8 cellular contexts compared by ENCODE assay signal in genomic region chr12:132909030-132909368, GRCh38. TPM values are rescaled to one million over a fixed set of nuclear protein-coding genes. Genes with fewer than 3 reads are reported as not detected.
A peak's percentile ranks its signal among the peaks of the same experiment; 100 is the strongest.
DNase-seq lines count a peak whose midpoint lies in the region; ATAC-seq lines count a peak whose summit lies in the region.

No MANE protein-coding gene starts in this region.

- intact Hi-C loops in activated CD4-positive, alpha-beta memory T cell treated with anti-CD3 and anti-CD28 coated beads for 36 hours (cut with micrococcal nuclease), result loop anchor here (2.0 kb wide), 2 partner anchors 80 to 148 kb away; partner anchors contain the start of genes ANKLE2 and GOLGA3
- intact Hi-C loops in left ventricle myocardium superior (cut with micrococcal nuclease), result no loop called here

- peaks cover 0 to 2% (median 0%) of the 10 kb centered on the region in 3 donors for H3K27me3 ChIP-seq in skeletal muscle tissue (ENCODE audit: control insufficient read depth in 3 of 3, insufficient read depth in 3 of 3, low read length in 3 of 3)

- no peak for DNase-seq in activated CD4-positive, alpha-beta memory T cell treated with anti-CD3 and anti-CD28 coated beads for 36 hours
- no peak for DNase-seq in left ventricle myocardium superior
- no peak for DNase-seq in COLO668 (lab: John Stamatoyannopoulos, UW; ENCODE audit: unreplicated experiment)
- no peak for DNase-seq in GM03348 (ENCODE audit: low spot score)
- DNase-seq in NCI-H1930 (lab: John Stamatoyannopoulos, UW), result no peak

- peaks cover 4% of the 10 kb centered on the region for H3K27me3 Mint-ChIP-seq in activated CD4-positive, alpha-beta memory T cell treated with anti-CD3 and anti-CD28 coated beads for 36 hours

- H3K36me3 Mint-ChIP-seq in activated CD4-positive, alpha-beta memory T cell treated with anti-CD3 and anti-CD28 coated beads for 36 hours, result peaks cover 17% of the 10 kb centered on the region

- CTCF ChIA-PET in activated CD4-positive, alpha-beta memory T cell treated with anti-CD3 and anti-CD28 coated beads for 36 hours (lab: Charles Lee), result interaction anchor here (0.8 to 1.3 kb wide), 2 partner anchors 12 to 77 kb away, joined by 3 read pairs; no protein-coding TSS in a partner anchor

- ATAC-seq in GM21576 (IDR thresholded peaks at IDR 0.05; ENCODE audit: unreplicated experiment) (peak; percentile 11), left ventricle myocardium superior (peak; percentile 3), HG03039 (IDR thresholded peaks at IDR 0.05; ENCODE audit: unreplicated experiment) (no peak)

- peak overlapping the region; percentile 86 for H3K4me3 Mint-ChIP-seq in activated CD4-positive, alpha-beta memory T cell treated with anti-CD3 and anti-CD28 coated beads for 36 hours

- no peaks in the 10 kb centered on the region for H3K36me3 ChIP-seq in skeletal muscle tissue (ENCODE audit: control insufficient read depth in 3 of 3, insufficient read depth in 3 of 3, low read length in 3 of 3)

- peak overlapping the region; percentile 62 to 69 (median 68) for H3K4me3 ChIP-seq in skeletal muscle tissue (ENCODE audit: low read length in 3 of 3)

- POLR2A ChIA-PET in activated CD4-positive, alpha-beta memory T cell treated with anti-CD3 and anti-CD28 coated beads for 36 hours (lab: Charles Lee), result interaction anchor here (0.5 to 1.1 kb wide), 3 partner anchors 22 to 221 kb away, joined by 3 to 5 read pairs (median 4); partner anchors contain the start of genes CHFR, ZNF10 and ZNF891

- peak overlapping the region; percentile 45 to 70 (median 68) for H3K9ac ChIP-seq in skeletal muscle tissue (ENCODE audit: low read depth in 1 of 3, low read length in 3 of 3)

- peak overlapping the region; percentile 92 for H3K27ac Mint-ChIP-seq in activated CD4-positive, alpha-beta memory T cell treated with anti-CD3 and anti-CD28 coated beads for 36 hours

- peak overlapping the region; percentile 51 for H3K27ac ChIP-seq in skeletal muscle tissue (ENCODE audit: low read depth, low read length)

- peaks cover 0 to 5% (median 3%) of the 10 kb centered on the region in 3 donors for H3K4me1 ChIP-seq in skeletal muscle tissue (ENCODE audit: control insufficient read depth in 3 of 3, insufficient read depth in 3 of 3, low read length in 3 of 3)

- H3K9me3 ChIP-seq in skeletal muscle tissue (ENCODE audit: control insufficient read depth in 3 of 3, low read length in 3 of 3), result peaks cover 6 to 13% (median 8%) of the 10 kb centered on the region in 3 donors

- peaks cover 26% of the 10 kb centered on the region for H3K9me3 Mint-ChIP-seq in activated CD4-positive, alpha-beta memory T cell treated with anti-CD3 and anti-CD28 coated beads for 36 hours

- H3K4me1 Mint-ChIP-seq in activated CD4-positive, alpha-beta memory T cell treated with anti-CD3 and anti-CD28 coated beads for 36 hours (ENCODE audit: low read depth), result peaks cover 17% of the 10 kb centered on the region

RNA-seq across cellular contexts. Expression of gene CHFR, which starts 21.6 kb away (rescaled TPM):
- total RNA-seq in activated CD4-positive, alpha-beta memory T cell treated with anti-CD3 and anti-CD28 coated beads for 36 hours, result 10 to 100 TPM; 41.2 to 42.9 TPM
- 15.1 TPM for total RNA-seq in left ventricle myocardium superior
- 14.1 TPM for total RNA-seq in skeletal muscle tissue

RNA-seq across cellular contexts. Expression of gene ZNF605, which starts 47.1 kb away (rescaled TPM):
- total RNA-seq in activated CD4-positive, alpha-beta memory T cell treated with anti-CD3 and anti-CD28 coated beads for 36 hours, result 1 to 10 TPM; 4.6 to 5.3 TPM
- total RNA-seq in left ventricle myocardium superior (13.9 TPM), skeletal muscle tissue (6.3 TPM)
